8 cellular contexts compared by ENCODE assay signal in genomic region chr22:39959640-39960447, GRCh38. TPM values are rescaled to one million over a fixed set of nuclear protein-coding genes. Genes with fewer than 3 reads are reported as not detected.
DNase-seq lines count a peak whose midpoint lies in the region; ATAC-seq and TF ChIP-seq lines count a peak whose summit lies in the region.

Gene TMA7B (plus strand): TSS chr22:39960397. CDS start chr22:39964375, 3,978 bp downstream.

- peak; percentile 28 for DNase-seq in activated T-cell treated with anti-CD3 and anti-CD28 coated beads, Interleukin-2, amount 50 U/mL, for 4 hours
- DNase-seq in left cardiac atrium, result peak; percentile 29
- DNase-seq in stimulated activated CD4-positive, alpha-beta T cell treated with anti-CD3 and anti-CD28 coated beads, Interleukin-4, amount 100 ng/mL, for 24 hours, result peak; percentile 37
- DNase-seq in DMS79 treated with DMSO at 0.1 percent for 48 hours (lab: John Stamatoyannopoulos, UW), result no peak

- H3K4me2 ChIP-seq in BLaER1 treated with 17β-estradiol and CSF1 and Interleukin-3, amounts not matched to agents 10 nM and 100 nM, result peak within 1 kb of the TSS; percentile 57 to 89 (median 80)
- H3K4me2 ChIP-seq in Loucy (ENCODE audit: low read depth, low read length, poor library complexity, severe bottlenecking), result peak within 1 kb of the TSS; percentile 77

- peaks cover 69% of the 10 kb centered on the region for H3K4me1 Mint-ChIP-seq in activated T-cell treated with anti-CD3 and anti-CD28 coated beads, Interleukin-2, amount 50 U/mL, for 4 hours (ENCODE audit: low read depth)

- peaks cover 0 to 66% (median 0%) of the 10 kb centered on the region in 11 experiments; a peak in 6 of 22 replicates for H3K27me3 ChIP-seq in BLaER1 treated with 17β-estradiol and CSF1 and Interleukin-3, amounts not matched to agents 10 nM and 100 nM
- no peaks in the 10 kb centered on the region for H3K27me3 ChIP-seq in Loucy (ENCODE audit: insufficient read depth, low read length, poor library complexity, severe bottlenecking)

- intact Hi-C loops in left cardiac atrium (cut with DNase I), result no loop called here

- H3K4me3 ChIP-seq in BLaER1 treated with 17β-estradiol and CSF1 and Interleukin-3, amounts not matched to agents 10 nM and 100 nM, result peak within 1 kb of the TSS in 2 of 10 experiments; percentile 10 to 13; a peak in 2 of 20 replicates
- peak within 1 kb of the TSS; percentile 57 for H3K4me3 ChIP-seq in Loucy (ENCODE audit: low read length, poor library complexity, severe bottlenecking)

- H2AFZ ChIP-seq in Loucy (ENCODE audit: low read length), result no peak within 1 kb of the TSS

- peak within 1 kb of the TSS; percentile 53 for H3K4me3 Mint-ChIP-seq in activated T-cell treated with anti-CD3 and anti-CD28 coated beads, Interleukin-2, amount 50 U/mL, for 4 hours

- H3K9me3 ChIP-seq in BLaER1 treated with 17β-estradiol and CSF1 and Interleukin-3, amounts not matched to agents 10 nM and 100 nM (replicated peaks in 1 of 11), result peaks cover 0 to 13% (median 4%) of the 10 kb centered on the region in 11 experiments; a peak in 8 of 22 replicates
- no peaks in the 10 kb centered on the region for H3K9me3 ChIP-seq in Loucy (ENCODE audit: insufficient read depth, low read depth, low read length)

- no peaks in the 10 kb centered on the region for H3K9me3 Mint-ChIP-seq in activated T-cell treated with anti-CD3 and anti-CD28 coated beads, Interleukin-2, amount 50 U/mL, for 4 hours

- peaks cover 45% of the 10 kb centered on the region for H3K79me2 ChIP-seq in Loucy (ENCODE audit: insufficient read depth, low read length)

- peak within 1 kb of the TSS in 8 of 11 experiments; percentile 1 to 51 (median 34); a peak in 12 of 22 replicates for H3K9ac ChIP-seq in BLaER1 treated with 17β-estradiol and CSF1 and Interleukin-3, amounts not matched to agents 10 nM and 100 nM
- peak within 1 kb of the TSS; percentile 72 for H3K9ac ChIP-seq in Loucy (ENCODE audit: low read depth, low read length, poor library complexity, severe bottlenecking)

- H3K27me3 Mint-ChIP-seq in activated T-cell treated with anti-CD3 and anti-CD28 coated beads, Interleukin-2, amount 50 U/mL, for 4 hours (ENCODE audit: low read depth), result no peaks in the 10 kb centered on the region

- H3K27ac ChIP-seq in BLaER1 treated with 17β-estradiol and CSF1 and Interleukin-3, amounts not matched to agents 10 nM and 100 nM, result peak within 1 kb of the TSS in 9 of 11 experiments; percentile 57 to 75 (median 69); a peak in 17 of 22 replicates

- no peaks in the 10 kb centered on the region for H3K9me2 ChIP-seq in Loucy (replicated peaks; ENCODE audit: low read depth, low read length)

- peak; percentile 29 to 41 for ATAC-seq in activated T-cell treated with anti-CD3 and anti-CD28 coated beads, Interleukin-2, amount 50 U/mL, for 4 hours
- peak; percentile 75 to 81 for ATAC-seq in left cardiac atrium
- ATAC-seq in GM19395 (IDR thresholded peaks at IDR 0.05; ENCODE audit: unreplicated experiment), result no peak
- no peak for ATAC-seq in HG03571 (IDR thresholded peaks at IDR 0.05; ENCODE audit: unreplicated experiment)

- peaks cover 44% of the 10 kb centered on the region for H3K36me3 Mint-ChIP-seq in activated T-cell treated with anti-CD3 and anti-CD28 coated beads, Interleukin-2, amount 50 U/mL, for 4 hours (ENCODE audit: insufficient read depth)

- H4K20me1 ChIP-seq in BLaER1 treated with 17β-estradiol and CSF1 and Interleukin-3, amounts not matched to agents 10 nM and 100 nM, result peaks cover 0 to 16% (median 0%) of the 10 kb centered on the region in 11 experiments; a peak in 1 of 22 replicates
- H4K20me1 ChIP-seq in Loucy (ENCODE audit: insufficient read depth, low read length, poor library complexity, severe bottlenecking), result no peaks in the 10 kb centered on the region

- no peak for TF ChIP-seq CTCF in Loucy (conservative IDR thresholded peaks at IDR 0.05; ENCODE audit: low read length)

- H3K36me3 ChIP-seq in BLaER1 treated with 17β-estradiol and CSF1 and Interleukin-3, amounts not matched to agents 10 nM and 100 nM, result no peaks in the 10 kb centered on the region
- H3K36me3 ChIP-seq in Loucy (ENCODE audit: insufficient read depth, low read length), result peaks cover 60% of the 10 kb centered on the region; the same call in 1 of the 2 replicates

- H3K4me1 ChIP-seq in BLaER1 treated with 17β-estradiol and CSF1 and Interleukin-3, amounts not matched to agents 10 nM and 100 nM, result peaks cover 53 to 87% (median 75%) of the 10 kb centered on the region in 10 experiments
- peaks cover 82% of the 10 kb centered on the region for H3K4me1 ChIP-seq in Loucy (ENCODE audit: insufficient read depth, low read length, poor library complexity, severe bottlenecking)

- H3F3A ChIP-seq in Loucy (ENCODE audit: low read depth), result peaks cover 22% of the 10 kb centered on the region

RNA-seq across cellular contexts. Expression of gene TMA7B, which starts in this region (rescaled TPM):
- under 1 TPM; 0.61 to 0.92 (median 0.76) TPM for total RNA-seq in activated T-cell treated with anti-CD3 and anti-CD28 coated beads, Interleukin-2, amount 50 U/mL, for 4 hours
- total RNA-seq in left cardiac atrium, result not detected

Comparison
In these comparisons a context has a peak if more than half of its experiments do, and no peak if none do; other contexts are left out.
1. Peak in DNase-seq and ATAC-seq in activated T-cell treated with anti-CD3 and anti-CD28 coated beads, Interleukin-2, amount 50 U/mL, for 4 hours; RNA of the gene not detected or under 1 TPM.
2. Peak in DNase-seq and ATAC-seq in left cardiac atrium; RNA of the gene not detected or under 1 TPM.